Comparison of ENCODE assay signal across 1 cellular context in the genomic region with DNA sequence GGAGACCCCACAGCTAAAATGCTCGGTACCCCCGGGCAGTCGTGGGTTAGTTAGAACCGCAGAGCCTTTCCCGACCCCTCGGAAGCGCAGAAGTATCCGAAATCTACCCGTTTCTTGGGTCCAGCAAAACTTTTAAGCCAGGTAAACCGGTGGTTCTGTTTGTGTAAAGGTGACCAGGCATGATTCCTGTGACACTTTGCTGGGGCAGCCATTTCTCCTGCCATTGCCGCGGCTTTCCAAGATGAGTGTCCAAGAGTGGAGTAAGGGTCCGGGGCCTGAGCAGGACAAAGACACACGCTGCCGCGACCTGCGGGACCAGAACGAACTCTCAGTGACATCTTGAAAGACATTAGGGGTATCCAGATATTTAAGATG.
TF ChIP-seq lines count a peak whose summit lies in the region.

No MANE protein-coding gene starts in this region.

TF ChIP-seq in WTC11, 78 proteins besides CTCF, POLR2A, EP300 and RAD21 (continued from another document):
- TF ChIP-seq, protein P1, sequence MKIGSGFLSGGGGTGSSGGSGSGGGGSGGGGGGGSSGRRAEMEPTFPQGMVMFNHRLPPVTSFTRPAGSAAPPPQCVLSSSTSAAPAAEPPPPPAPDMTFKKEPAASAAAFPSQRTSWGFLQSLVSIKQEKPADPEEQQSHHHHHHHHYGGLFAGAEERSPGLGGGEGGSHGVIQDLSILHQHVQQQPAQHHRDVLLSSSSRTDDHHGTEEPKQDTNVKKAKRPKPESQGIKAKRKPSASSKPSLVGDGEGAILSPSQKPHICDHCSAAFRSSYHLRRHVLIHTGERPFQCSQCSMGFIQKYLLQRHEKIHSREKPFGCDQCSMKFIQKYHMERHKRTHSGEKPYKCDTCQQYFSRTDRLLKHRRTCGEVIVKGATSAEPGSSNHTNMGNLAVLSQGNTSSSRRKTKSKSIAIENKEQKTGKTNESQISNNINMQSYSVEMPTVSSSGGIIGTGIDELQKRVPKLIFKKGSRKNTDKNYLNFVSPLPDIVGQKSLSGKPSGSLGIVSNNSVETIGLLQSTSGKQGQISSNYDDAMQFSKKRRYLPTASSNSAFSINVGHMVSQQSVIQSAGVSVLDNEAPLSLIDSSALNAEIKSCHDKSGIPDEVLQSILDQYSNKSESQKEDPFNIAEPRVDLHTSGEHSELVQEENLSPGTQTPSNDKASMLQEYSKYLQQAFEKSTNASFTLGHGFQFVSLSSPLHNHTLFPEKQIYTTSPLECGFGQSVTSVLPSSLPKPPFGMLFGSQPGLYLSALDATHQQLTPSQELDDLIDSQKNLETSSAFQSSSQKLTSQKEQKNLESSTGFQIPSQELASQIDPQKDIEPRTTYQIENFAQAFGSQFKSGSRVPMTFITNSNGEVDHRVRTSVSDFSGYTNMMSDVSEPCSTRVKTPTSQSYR (CRISPR knock-in tag; IDR thresholded peaks at IDR 0.05): no peak
- TF ChIP-seq, protein P2, sequence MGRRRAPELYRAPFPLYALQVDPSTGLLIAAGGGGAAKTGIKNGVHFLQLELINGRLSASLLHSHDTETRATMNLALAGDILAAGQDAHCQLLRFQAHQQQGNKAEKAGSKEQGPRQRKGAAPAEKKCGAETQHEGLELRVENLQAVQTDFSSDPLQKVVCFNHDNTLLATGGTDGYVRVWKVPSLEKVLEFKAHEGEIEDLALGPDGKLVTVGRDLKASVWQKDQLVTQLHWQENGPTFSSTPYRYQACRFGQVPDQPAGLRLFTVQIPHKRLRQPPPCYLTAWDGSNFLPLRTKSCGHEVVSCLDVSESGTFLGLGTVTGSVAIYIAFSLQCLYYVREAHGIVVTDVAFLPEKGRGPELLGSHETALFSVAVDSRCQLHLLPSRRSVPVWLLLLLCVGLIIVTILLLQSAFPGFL (CRISPR knock-in tag; IDR thresholded peaks at IDR 0.05; ENCODE audit: borderline replicate concordance): no peak
- no peak for TF ChIP-seq GABPB1 (CRISPR knock-in tag; IDR thresholded peaks at IDR 0.05)
TF ChIP-seq in WTC11: peak in this region for 0.
